ENCODE assay signal across 8 cellular contexts in the genomic region with DNA sequence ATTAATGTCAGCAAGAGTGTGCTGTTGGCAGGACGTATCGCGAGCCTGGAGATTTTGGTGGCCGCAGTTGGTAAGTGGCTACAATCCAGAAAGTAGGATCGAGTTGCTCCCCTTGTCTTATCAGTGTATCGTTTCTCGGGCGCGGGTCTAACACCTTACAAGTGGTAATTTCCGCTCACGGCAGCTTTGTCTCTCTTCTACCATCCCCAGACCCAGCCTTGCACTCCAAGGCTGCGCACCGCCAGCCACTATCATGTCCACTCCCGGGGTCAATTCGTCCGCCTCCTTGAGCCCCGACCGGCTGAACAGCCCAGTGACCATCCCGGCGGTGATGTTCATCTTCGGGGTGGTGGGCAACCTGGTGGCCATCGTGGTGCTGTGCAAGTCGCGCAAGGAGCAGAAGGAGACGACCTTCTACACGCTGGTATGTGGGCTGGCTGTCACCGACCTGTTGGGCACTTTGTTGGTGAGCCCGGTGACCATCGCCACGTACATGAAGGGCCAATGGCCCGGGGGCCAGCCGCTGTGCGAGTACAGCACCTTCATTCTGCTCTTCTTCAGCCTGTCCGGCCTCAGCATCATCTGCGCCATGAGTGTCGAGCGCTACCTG. TPM values are rescaled to one million over a fixed set of nuclear protein-coding genes. Genes with fewer than 3 reads are reported as not detected.
DNase-seq lines count a peak whose midpoint lies in the region; ATAC-seq, FAIRE-seq and TF ChIP-seq lines count a peak whose summit lies in the region.

No MANE protein-coding gene starts in this region.

- peak overlapping the region; percentile 92 for H3K4me3 Mint-ChIP-seq in astrocyte (ENCODE audit: unreplicated experiment)

- H3K27ac Mint-ChIP-seq in astrocyte (ENCODE audit: unreplicated experiment), result no peak overlapping the region

- peaks cover 6% of the 10 kb centered on the region for H3K36me3 Mint-ChIP-seq in astrocyte (ENCODE audit: low read depth, unreplicated experiment)

- H3K9me3 ChIP-seq in DND-41 (ENCODE audit: insufficient read depth, low read length, severe bottlenecking) (no peaks in the 10 kb centered on the region), NT2/D1 (ENCODE audit: insufficient read depth, low read length) (no peaks in the 10 kb centered on the region), astrocyte (ENCODE audit: insufficient read depth, low read depth, low read length) (no peaks in the 10 kb centered on the region)

- ATAC-seq in DND-41 (ENCODE audit: insufficient read depth, low read depth), result no peak

- H3K9ac ChIP-seq in DND-41 (ENCODE audit: low read depth, low read length) (peak overlapping the region; percentile 89), NT2/D1 (ENCODE audit: insufficient read length, low read depth) (no peak overlapping the region), astrocyte (ENCODE audit: low read length) (peak overlapping the region; percentile 85)

- TF ChIP-seq CTCF in DND-41 (IDR thresholded peaks at IDR 0.05; ENCODE audit: borderline replicate concordance, extremely low read depth, low read length, poor library complexity, severe bottlenecking) (peak; percentile 60), astrocyte (IDR thresholded peaks at IDR 0.05; ENCODE audit: insufficient read depth, low read depth, low read length) (peak; percentile 10), D721Med (IDR thresholded peaks at IDR 0.05; ENCODE audit: insufficient read depth, missing control alignments) (no peak)

- H3K4me2 ChIP-seq in DND-41 (ENCODE audit: insufficient read depth, low read length) (peak overlapping the region; percentile 65), astrocyte (ENCODE audit: low read length) (peak overlapping the region; percentile 96)

- peaks cover 57% of the 10 kb centered on the region for H4K20me1 ChIP-seq in DND-41 (ENCODE audit: insufficient read depth, low read length)
- peaks cover 9% of the 10 kb centered on the region for H4K20me1 ChIP-seq in astrocyte (ENCODE audit: insufficient read depth, low read length)

- peak overlapping the region; percentile 95 to 96 for H3K4me3 ChIP-seq in DND-41 (ENCODE audit: low read depth in 1 of 2, low read length in 2 of 2)
- H3K4me3 ChIP-seq in NT2/D1 (ENCODE audit: insufficient read length, low read depth), result peak overlapping the region; percentile 47
- peak overlapping the region; percentile 79 for H3K4me3 ChIP-seq in astrocyte (ENCODE audit: insufficient read depth, low read depth, low read length)

- FAIRE-seq in astrocyte (lab: Jason Lieb, UNC) (no peak), D721Med (lab: Jason Lieb, UNC) (no peak)

- peaks cover 4% of the 10 kb centered on the region for H3K9me3 Mint-ChIP-seq in astrocyte (ENCODE audit: unreplicated experiment)

- peak overlapping the region; percentile 95 for H3K27ac ChIP-seq in DND-41 (ENCODE audit: low read length)
- H3K27ac ChIP-seq in astrocyte (ENCODE audit: low read depth, low read length), result no peak overlapping the region

- H3K79me2 ChIP-seq in DND-41 (ENCODE audit: insufficient read depth, low read length) (peaks cover 95% of the 10 kb centered on the region), astrocyte (ENCODE audit: insufficient read depth, low read length) (peaks cover 35% of the 10 kb centered on the region)

- H2AFZ ChIP-seq in DND-41 (ENCODE audit: low read depth, low read length), result no peak overlapping the region
- peak overlapping the region; percentile 73 for H2AFZ ChIP-seq in astrocyte (ENCODE audit: low read depth, low read length)

- peaks cover 20% of the 10 kb centered on the region for H3K27me3 Mint-ChIP-seq in astrocyte (ENCODE audit: low read depth, unreplicated experiment)

- H3K4me1 Mint-ChIP-seq in astrocyte (ENCODE audit: low read depth, unreplicated experiment), result peaks cover 23% of the 10 kb centered on the region

- H3K36me3 ChIP-seq in DND-41 (ENCODE audit: insufficient read depth, low read length), result peaks cover 56% of the 10 kb centered on the region
- no peaks in the 10 kb centered on the region for H3K36me3 ChIP-seq in NT2/D1 (ENCODE audit: insufficient read depth, insufficient read length, low read length)
- H3K36me3 ChIP-seq in astrocyte (ENCODE audit: insufficient read depth, low read length), result no peaks in the 10 kb centered on the region

- H3K4me1 ChIP-seq in DND-41 (ENCODE audit: insufficient read depth, low read length), result peaks cover 38% of the 10 kb centered on the region
- H3K4me1 ChIP-seq in NT2/D1 (ENCODE audit: insufficient read depth, insufficient read length), result no peaks in the 10 kb centered on the region
- H3K4me1 ChIP-seq in astrocyte (ENCODE audit: insufficient read depth, low read length), result peaks cover 38% of the 10 kb centered on the region

- H3K27me3 ChIP-seq in DND-41 (ENCODE audit: insufficient read depth, low read length, poor library complexity) (no peaks in the 10 kb centered on the region), NT2/D1 (ENCODE audit: insufficient read depth, insufficient read length) (peaks cover 50% of the 10 kb centered on the region), astrocyte (ENCODE audit: insufficient read depth, low read length) (no peaks in the 10 kb centered on the region)

- peak; percentile 63 for DNase-seq in DND-41
- DNase-seq in NT2/D1 (ENCODE audit: low read depth, low spot score), result no peak
- DNase-seq in astrocyte (ENCODE audit: low read depth), result no peak
- DNase-seq in iPS-NIHi11 (ENCODE audit: low spot score), result peak; percentile 37
- DNase-seq in stimulated activated CD4-positive, alpha-beta T cell treated with anti-CD3 and anti-CD28 coated beads, Interleukin-2, amount 100 ng/mL, for 24 hours, result peak; percentile 57 to 58
- no peak for DNase-seq in hypothalamus (lab: John Stamatoyannopoulos, UW)
- no peak for DNase-seq in NCI-H1436 treated with DMSO at 0.1 percent for 48 hours (lab: John Stamatoyannopoulos, UW)
- DNase-seq in D721Med (ENCODE audit: insufficient read length, low spot score), result no peak

RNA-seq across cellular contexts. Expression of a gene that starts 1.1 kb away (rescaled TPM):
- 4.8 and 8.6 TPM in 2 replicates for total RNA-seq in astrocyte

Comparison
In these comparisons a context has a peak if more than half of its experiments do, and no peak if none do; other contexts are left out.
1. DNase-seq: peak in DND-41 (single experiment), iPS-NIHi11 (single experiment) and stimulated activated CD4-positive, alpha-beta T cell treated with anti-CD3 and anti-CD28 coated beads, Interleukin-2, amount 100 ng/mL, for 24 hours (2 of 2); none in NT2/D1 (single experiment), astrocyte (single experiment), hypothalamus (0 of 51), NCI-H1436 treated with DMSO at 0.1 percent for 48 hours (single experiment) and D721Med (single experiment).
2. Peak in every context shown above with its lines, with median percentiles within 50 percentile points of each other: H3K4me3 ChIP-seq.